In the genomic region with DNA sequence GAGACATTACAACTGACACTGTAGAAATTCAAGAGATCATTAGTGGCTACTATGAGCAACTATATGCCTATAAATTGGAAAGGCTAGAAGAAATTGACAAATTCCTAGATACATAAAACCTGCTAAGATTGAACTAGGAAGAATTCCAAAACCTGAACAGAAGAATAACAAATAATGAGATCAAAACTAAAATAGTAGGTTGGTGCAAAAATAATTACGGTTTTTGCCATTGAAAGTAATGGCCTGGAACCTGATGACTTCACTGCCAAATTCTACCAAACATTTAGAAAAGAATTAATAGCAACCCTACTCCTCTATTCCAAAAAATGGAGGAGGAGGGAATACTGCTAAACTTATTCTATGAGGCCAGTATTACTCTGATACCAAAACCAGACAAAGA, we compare ENCODE assay signal across 7 cellular contexts.
"Had no signal": no experiment of that assay in that cellular context is flagged by ENCODE, and none has a peak within 500 bp of the region (broad histone marks: within the 10 kb centered on the region; RNA-seq: fewer than 3 reads in every experiment).

No MANE protein-coding gene starts in this region.

- FAIRE-seq: G401.6, GM12878, GM12891, GM12892, GM18507 had no signal

- DNase-seq: GDM1, GF-D8 had no signal

- ATAC-seq: GM12878 had no signal

- H3K4me3 ChIP-seq: GM12878 had no signal
